Comparison of ENCODE assay signal across 20 cellular contexts in genomic region chr6:168886306-168886854, GRCh38.
"Had no signal": no experiment of that assay in that cellular context is flagged by ENCODE, and none has a peak within 500 bp of the region (broad histone marks: within the 10 kb centered on the region; RNA-seq: fewer than 3 reads in every experiment).

No MANE protein-coding gene starts in this region.

- H2AFZ ChIP-seq: parathyroid adenoma had no signal

- H3K4me3 Mint-ChIP-seq: activated CD4-positive, alpha-beta T cell treated with anti-CD3 and anti-CD28 coated beads, Interleukin-2, amount 10 ng/mL, durations not matched to agents 7 days and 5 days; activated CD8-positive, alpha-beta T cell treated with anti-CD3 and anti-CD28 coated beads for 36 hours; activated naive CD8-positive, alpha-beta T cell treated with anti-CD3 and anti-CD28 coated beads, Interleukin-2, amount 50 U/mL, for 24 hours; activated T-helper 1 cell treated with anti-CD3 and anti-CD28 coated beads, Interleukin-12 subunit alpha, Interleukin-12 subunit beta, Interleukin-2, Interleukin-4 antibody, amounts not matched to agents 30 ng/mL and 10 ng/mL and 1 ng/mL, durations not matched to agents 14 hours and 24 hours and 36 hours; natural killer cell treated with Interleukin-12 subunit alpha and Interleukin-12 subunit beta and Interleukin-15 and Interleukin-18, amount 100 ng/mL, for 72 hours; stimulated activated effector memory CD8-positive, alpha-beta T cell treated with anti-CD3 and anti-CD28 coated beads, Interleukin-12 subunit alpha, Interleukin-12 subunit beta, amount 100 ng/mL, for 72 hours; stimulated activated naive CD8-positive, alpha-beta T cell treated with anti-CD3 and anti-CD28 coated beads, Interleukin-15, amount 100 ng/mL, for 72 hours had no signal

- H3K9me3 ChIP-seq: heart right ventricle, left ventricle myocardium inferior, tibial artery had no signal

- H3K36me3 Mint-ChIP-seq: natural killer cell treated with Interleukin-12 subunit alpha and Interleukin-12 subunit beta and Interleukin-15 and Interleukin-18, amount 100 ng/mL, for 72 hours; stimulated activated effector memory CD8-positive, alpha-beta T cell treated with anti-CD3 and anti-CD28 coated beads, Interleukin-12 subunit alpha, Interleukin-12 subunit beta, amount 100 ng/mL, for 72 hours had no signal

- H3K27ac Mint-ChIP-seq: activated CD4-positive, alpha-beta T cell treated with anti-CD3 and anti-CD28 coated beads, Interleukin-2, amount 10 ng/mL, durations not matched to agents 7 days and 5 days; activated CD8-positive, alpha-beta T cell treated with anti-CD3 and anti-CD28 coated beads for 36 hours; activated naive CD8-positive, alpha-beta T cell treated with anti-CD3 and anti-CD28 coated beads, Interleukin-2, amount 50 U/mL, for 24 hours; activated T-helper 1 cell treated with anti-CD3 and anti-CD28 coated beads, Interleukin-12 subunit alpha, Interleukin-12 subunit beta, Interleukin-2, Interleukin-4 antibody, amounts not matched to agents 30 ng/mL and 10 ng/mL and 1 ng/mL, durations not matched to agents 14 hours and 24 hours and 36 hours; natural killer cell treated with Interleukin-12 subunit alpha and Interleukin-12 subunit beta and Interleukin-15 and Interleukin-18, amount 100 ng/mL, for 72 hours; stimulated activated effector memory CD8-positive, alpha-beta T cell treated with anti-CD3 and anti-CD28 coated beads, Interleukin-12 subunit alpha, Interleukin-12 subunit beta, amount 100 ng/mL, for 72 hours; stimulated activated naive CD8-positive, alpha-beta T cell treated with anti-CD3 and anti-CD28 coated beads, Interleukin-15, amount 100 ng/mL, for 72 hours had no signal

- H3K9me3 Mint-ChIP-seq: activated CD4-positive, alpha-beta T cell treated with anti-CD3 and anti-CD28 coated beads, Interleukin-2, amount 10 ng/mL, durations not matched to agents 7 days and 5 days; activated CD8-positive, alpha-beta T cell treated with anti-CD3 and anti-CD28 coated beads for 36 hours; activated naive CD8-positive, alpha-beta T cell treated with anti-CD3 and anti-CD28 coated beads, Interleukin-2, amount 50 U/mL, for 24 hours; activated T-helper 1 cell treated with anti-CD3 and anti-CD28 coated beads, Interleukin-12 subunit alpha, Interleukin-12 subunit beta, Interleukin-2, Interleukin-4 antibody, amounts not matched to agents 30 ng/mL and 10 ng/mL and 1 ng/mL, durations not matched to agents 14 hours and 24 hours and 36 hours; natural killer cell treated with Interleukin-12 subunit alpha and Interleukin-12 subunit beta and Interleukin-15 and Interleukin-18, amount 100 ng/mL, for 72 hours; stimulated activated effector memory CD8-positive, alpha-beta T cell treated with anti-CD3 and anti-CD28 coated beads, Interleukin-12 subunit alpha, Interleukin-12 subunit beta, amount 100 ng/mL, for 72 hours; stimulated activated naive CD8-positive, alpha-beta T cell treated with anti-CD3 and anti-CD28 coated beads, Interleukin-15, amount 100 ng/mL, for 72 hours had no signal

- H3K79me2 ChIP-seq: parathyroid adenoma had no signal

- DNase-seq: activated CD4-positive, alpha-beta T cell treated with anti-CD3 and anti-CD28 coated beads, Interleukin-2, amount 10 ng/mL, durations not matched to agents 7 days and 5 days; activated CD4-positive, CD25-positive, alpha-beta regulatory T cell treated with anti-CD3 and anti-CD28 coated beads, Interleukin-2, amount 50 U/mL, for 72 hours; activated CD8-positive, alpha-beta T cell treated with anti-CD3 and anti-CD28 coated beads for 36 hours; activated gamma-delta T cell; activated naive CD4-positive, alpha-beta T cell treated with anti-CD3 and anti-CD28 coated beads, Interleukin-2, amount 50 U/mL, for 16 hours; activated naive CD8-positive, alpha-beta T cell treated with anti-CD3 and anti-CD28 coated beads, Interleukin-2, amount 50 U/mL, for 24 hours; heart right ventricle; left ventricle myocardium inferior; midbrain; small intestine; stimulated activated CD4-positive, alpha-beta T cell treated with anti-CD3 and anti-CD28 coated beads, Interleukin-2, amount 100 ng/mL, for 24 hours; stimulated activated naive CD8-positive, alpha-beta T cell treated with anti-CD3 and anti-CD28 coated beads, Interleukin-15, amount 100 ng/mL, for 72 hours; tibial artery; WERI-Rb-1 had no signal

- H3K4me1 ChIP-seq: parathyroid adenoma had no signal

- ATAC-seq: activated CD8-positive, alpha-beta T cell treated with anti-CD3 and anti-CD28 coated beads for 36 hours; activated naive CD8-positive, alpha-beta T cell treated with anti-CD3 and anti-CD28 coated beads, Interleukin-2, amount 50 U/mL, for 24 hours; natural killer cell treated with Interleukin-12 subunit alpha and Interleukin-12 subunit beta and Interleukin-15 and Interleukin-18, amount 100 ng/mL, for 72 hours; sciatic nerve; stimulated activated effector memory CD8-positive, alpha-beta T cell treated with anti-CD3 and anti-CD28 coated beads, Interleukin-12 subunit alpha, Interleukin-12 subunit beta, amount 100 ng/mL, for 72 hours; stimulated activated naive CD8-positive, alpha-beta T cell treated with anti-CD3 and anti-CD28 coated beads, Interleukin-15, amount 100 ng/mL, for 72 hours had no signal

- H3K27ac ChIP-seq: cardiac muscle cell, heart right ventricle, left ventricle myocardium inferior, parathyroid adenoma, tibial artery, WERI-Rb-1 had no signal

- H3K36me3 ChIP-seq: cardiac muscle cell, heart right ventricle, left ventricle myocardium inferior, tibial artery, WERI-Rb-1 had no signal

- H3K27me3 Mint-ChIP-seq: activated CD4-positive, alpha-beta T cell treated with anti-CD3 and anti-CD28 coated beads, Interleukin-2, amount 10 ng/mL, durations not matched to agents 7 days and 5 days; activated naive CD8-positive, alpha-beta T cell treated with anti-CD3 and anti-CD28 coated beads, Interleukin-2, amount 50 U/mL, for 24 hours; natural killer cell treated with Interleukin-12 subunit alpha and Interleukin-12 subunit beta and Interleukin-15 and Interleukin-18, amount 100 ng/mL, for 72 hours; stimulated activated naive CD8-positive, alpha-beta T cell treated with anti-CD3 and anti-CD28 coated beads, Interleukin-15, amount 100 ng/mL, for 72 hours had no signal

- H3K4me3 ChIP-seq: cardiac muscle cell, heart right ventricle, left ventricle myocardium inferior, tibial artery had no signal

- H3K9ac ChIP-seq: parathyroid adenoma had no signal
